13 cellular contexts compared by ENCODE assay signal in the genomic region with DNA sequence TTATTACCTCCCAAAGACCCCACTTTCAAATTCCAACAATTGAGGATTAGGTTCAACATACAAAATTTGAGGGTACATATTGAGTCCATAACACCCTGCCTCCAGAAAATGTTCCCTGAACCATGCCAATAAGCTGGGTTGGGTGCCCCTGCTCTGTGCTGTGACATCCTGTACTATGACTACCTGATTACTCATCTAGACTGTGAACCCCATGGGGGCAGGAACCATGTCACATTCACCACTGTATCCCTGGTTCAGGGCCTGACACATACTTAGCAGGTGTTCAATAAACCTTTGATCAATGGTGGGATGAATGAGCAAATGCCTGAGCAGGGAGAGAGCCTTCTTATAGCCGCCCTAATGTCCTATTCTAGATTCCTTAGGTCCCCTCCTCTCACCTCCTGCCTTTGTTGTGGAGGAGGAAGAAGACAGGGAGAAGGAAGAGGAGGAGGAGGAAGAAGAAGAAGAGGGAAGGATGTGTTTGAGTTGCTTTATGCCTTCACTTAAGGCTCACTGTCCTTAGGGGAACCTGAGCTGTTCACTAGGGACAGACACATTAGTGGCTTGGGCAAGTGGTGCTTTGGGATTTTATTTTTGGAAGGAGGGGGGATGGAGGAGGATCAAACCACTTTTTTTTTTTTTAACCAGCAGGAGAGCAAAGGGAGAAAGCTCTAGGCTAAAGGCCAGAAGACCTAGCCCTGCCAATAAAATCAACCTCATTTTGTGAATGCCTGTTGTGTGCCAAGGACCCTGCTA. TPM values are rescaled to one million over a fixed set of nuclear protein-coding genes. Genes with fewer than 3 reads are reported as not detected.
DNase-seq lines count a peak whose midpoint lies in the region; ATAC-seq and TF ChIP-seq lines count a peak whose summit lies in the region.
"Had no signal": no experiment of that assay in that cellular context is flagged by ENCODE, and none has a peak within 500 bp of the region (broad histone marks: within the 10 kb centered on the region; RNA-seq: fewer than 3 reads in every experiment).

No MANE protein-coding gene starts in this region.

- 92% methylated on average over 1 of the region's 1 CpG for WGBS in smooth muscle cell (ENCODE audit: low lambda C conversion rate)

- POLR2A ChIA-PET in CD4-positive, alpha-beta memory T cell (lab: Charles Lee; ENCODE audit: partially characterized antibody): interaction anchor here (0.8 to 23.5 kb wide), 3 partner anchors 25 to 195 kb away, joined by 3 to 963 read pairs (median 3); partner anchors contain the start of gene GPR68
- POLR2A ChIA-PET in HEK293 (lab: Yijun Ruan, JAX) (no interaction called here), Caco-2 (lab: Charles Lee) (interaction anchor here (0.5 kb wide), 1 partner anchor 29 kb away, joined by 3 read pairs; no protein-coding TSS in a partner anchor)

- peak in 1 of 5 donors; percentile 36 for DNase-seq in CD4-positive, alpha-beta memory T cell
- no peak for DNase-seq in lower lobe of right lung
- no peak for DNase-seq in smooth muscle cell (lab: John Stamatoyannopoulos, UW; ENCODE audit: unreplicated experiment)
- no peak for DNase-seq in Caco-2
- no peak for DNase-seq in germinal center (ENCODE audit: low spot score)
- DNase-seq: DMS153, foreskin melanocyte, mesendoderm, NCI-H69 had no signal

- H3K9me3 ChIP-seq in CD4-positive, alpha-beta memory T cell (ENCODE audit: control insufficient read depth in 1 of 2, low read length in 2 of 2): no peaks in the 10 kb centered on the region
- no peaks in the 10 kb centered on the region for H3K9me3 ChIP-seq in HEK293 (ENCODE audit: control insufficient read depth, insufficient read depth, low read depth, low read length)
- H3K9me3 ChIP-seq in lower lobe of right lung: no peaks in the 10 kb centered on the region
- H3K9me3 ChIP-seq in smooth muscle cell (replicated peaks; ENCODE audit: low read depth): no peaks in the 10 kb centered on the region
- H3K9me3 ChIP-seq in Caco-2: no peaks in the 10 kb centered on the region

- TF ChIP-seq CTCF in HEK293 (tag by site-specific recombination; IDR thresholded peaks at IDR 0.05) (no peak), lower lobe of right lung (IDR thresholded peaks at IDR 0.05) (no peak), smooth muscle cell (IDR thresholded peaks at IDR 0.05; ENCODE audit: borderline replicate concordance, insufficient read depth, poor library complexity, severe bottlenecking) (no peak), Caco-2 (IDR thresholded peaks at IDR 0.05; ENCODE audit: insufficient read depth in 1 of 2, low read depth in 1 of 2, low read length in 1 of 2, severe bottlenecking in 1 of 2, unreplicated experiment in 1 of 2) (no peak)

- H3K4me3 Mint-ChIP-seq in CD4-positive, alpha-beta memory T cell: peak overlapping the region in 3 of 8 donors; percentile 2 to 4 (median 2)
- H3K4me3 Mint-ChIP-seq in activated T-helper 17 cell treated with anti-CD3 and anti-CD28 coated beads, Interleukin-2, amount 50 U/mL, for 72 hours: peak overlapping the region; percentile 69
- H3K4me3 Mint-ChIP-seq in Caco-2 (ENCODE audit: unreplicated experiment): no peak overlapping the region

- intact Hi-C loops in CD4-positive, alpha-beta memory T cell (cut with micrococcal nuclease): no loop called here
- intact Hi-C loops in lower lobe of right lung (cut with DNase I): no loop called here
- intact Hi-C loops in Caco-2 (cut with micrococcal nuclease; ENCODE audit: unreplicated experiment): no loop called here

- H3K4me1 Mint-ChIP-seq in CD4-positive, alpha-beta memory T cell: peaks cover 64 to 88% (median 76%) of the 10 kb centered on the region in 4 donors
- peaks cover 57% of the 10 kb centered on the region for H3K4me1 Mint-ChIP-seq in activated T-helper 17 cell treated with anti-CD3 and anti-CD28 coated beads, Interleukin-2, amount 50 U/mL, for 72 hours
- H3K4me1 Mint-ChIP-seq in Caco-2 (ENCODE audit: low read depth, unreplicated experiment): no peaks in the 10 kb centered on the region

- CTCF ChIA-PET in CD4-positive, alpha-beta memory T cell (lab: Charles Lee; ENCODE audit: partially characterized antibody): interaction anchor here (1.1 to 1.7 kb wide), 2 partner anchors 17 to 20 kb away, joined by 3 to 5 read pairs; no protein-coding TSS in a partner anchor
- CTCF ChIA-PET in HEK293 (lab: Yijun Ruan, JAX): no interaction called here
- CTCF ChIA-PET in Caco-2 (lab: Charles Lee): no interaction called here

- peak; percentile 91 for ATAC-seq in activated T-helper 17 cell treated with anti-CD3 and anti-CD28 coated beads, Interleukin-2, amount 50 U/mL, for 72 hours (replicated peaks)
- ATAC-seq in lower lobe of right lung (no peak), HG02759 (IDR thresholded peaks at IDR 0.05; ENCODE audit: unreplicated experiment) (no peak)

- H3K36me3 Mint-ChIP-seq in CD4-positive, alpha-beta memory T cell: peaks cover 30 to 37% of the 10 kb centered on the region in 2 donors
- peaks cover 53% of the 10 kb centered on the region for H3K36me3 Mint-ChIP-seq in activated T-helper 17 cell treated with anti-CD3 and anti-CD28 coated beads, Interleukin-2, amount 50 U/mL, for 72 hours (ENCODE audit: low read depth)
- H3K36me3 Mint-ChIP-seq in Caco-2 (ENCODE audit: insufficient read depth, unreplicated experiment): peaks cover 10% of the 10 kb centered on the region

- no peak overlapping the region for H3K27ac ChIP-seq in CD4-positive, alpha-beta memory T cell (ENCODE audit: low read depth, low read length)
- no peak overlapping the region for H3K27ac ChIP-seq in HEK293 (ENCODE audit: extremely low read depth, low read depth, low read length)
- peak overlapping the region; percentile 57 for H3K27ac ChIP-seq in lower lobe of right lung
- H3K27ac ChIP-seq in smooth muscle cell (ENCODE audit: low read depth): no peak overlapping the region
- H3K27ac ChIP-seq: coronary artery had no signal

- no peaks in the 10 kb centered on the region for H4K20me1 ChIP-seq in smooth muscle cell (ENCODE audit: low read depth)

- H3K4me1 ChIP-seq in CD4-positive, alpha-beta memory T cell (ENCODE audit: insufficient read depth, low read length): peaks cover 66% of the 10 kb centered on the region
- H3K4me1 ChIP-seq in HEK293 (ENCODE audit: control insufficient read depth, insufficient read depth, low read length) (no peaks in the 10 kb centered on the region), lower lobe of right lung (peaks cover 71% of the 10 kb centered on the region), smooth muscle cell (ENCODE audit: low read depth) (no peaks in the 10 kb centered on the region), Caco-2 (no peaks in the 10 kb centered on the region)

- H3F3A ChIP-seq in smooth muscle cell (ENCODE audit: low read depth): no peaks in the 10 kb centered on the region

- no peaks in the 10 kb centered on the region for H3K27me3 Mint-ChIP-seq in CD4-positive, alpha-beta memory T cell
- no peaks in the 10 kb centered on the region for H3K27me3 Mint-ChIP-seq in activated T-helper 17 cell treated with anti-CD3 and anti-CD28 coated beads, Interleukin-2, amount 50 U/mL, for 72 hours
- H3K27me3 Mint-ChIP-seq in Caco-2 (ENCODE audit: insufficient read depth, unreplicated experiment): no peaks in the 10 kb centered on the region

- H3K4me3 ChIP-seq in CD4-positive, alpha-beta memory T cell (ENCODE audit: low read length in 2 of 2): no peak overlapping the region
- H3K4me3 ChIP-seq in HEK293 (ENCODE audit: low read depth, low read length): no peak overlapping the region
- no peak overlapping the region for H3K4me3 ChIP-seq in lower lobe of right lung
- H3K4me3 ChIP-seq in smooth muscle cell: no peak overlapping the region
- H3K4me3 ChIP-seq in Caco-2 (ENCODE audit: low read depth, low read length): no peak overlapping the region
- H3K4me3 ChIP-seq: coronary artery had no signal

- H3K9ac ChIP-seq in smooth muscle cell (ENCODE audit: low read depth): no peak overlapping the region

- no peak overlapping the region for H3K4me2 ChIP-seq in smooth muscle cell

- peaks cover 4% of the 10 kb centered on the region for H3K36me3 ChIP-seq in CD4-positive, alpha-beta memory T cell (ENCODE audit: insufficient read depth, low read length)
- H3K36me3 ChIP-seq in HEK293 (ENCODE audit: control insufficient read depth in 2 of 2, insufficient read depth in 1 of 2, low read length in 2 of 2) (peaks cover 0 to 5% of the 10 kb centered on the region in 2 experiments; a peak in 1 of 3 replicates), lower lobe of right lung (peaks cover 29% of the 10 kb centered on the region), smooth muscle cell (ENCODE audit: low read depth) (no peaks in the 10 kb centered on the region), Caco-2 (ENCODE audit: control insufficient read depth, insufficient read depth, low read length) (no peaks in the 10 kb centered on the region)

- no TSS peak for BruUV-seq in Caco-2 (replicated peaks; lab: Mats Ljungman, UMichigan)

- no peaks in the 10 kb centered on the region for H3K27me3 ChIP-seq in CD4-positive, alpha-beta memory T cell (ENCODE audit: insufficient read depth, low read length)
- H3K27me3 ChIP-seq in lower lobe of right lung (ENCODE audit: low read depth): no peaks in the 10 kb centered on the region
- H3K27me3 ChIP-seq in smooth muscle cell (ENCODE audit: low read depth): no peaks in the 10 kb centered on the region
- H3K27me3 ChIP-seq in Caco-2 (replicated peaks; ENCODE audit: control insufficient read depth, insufficient read depth, low read length): no peaks in the 10 kb centered on the region

- no peak overlapping the region for H2AFZ ChIP-seq in smooth muscle cell (ENCODE audit: low read depth)

- H3K79me2 ChIP-seq in smooth muscle cell (ENCODE audit: low read depth): no peaks in the 10 kb centered on the region

- H3K27ac Mint-ChIP-seq in CD4-positive, alpha-beta memory T cell: peak overlapping the region; percentile 48 to 97 (median 79)
- peak overlapping the region; percentile 87 for H3K27ac Mint-ChIP-seq in activated T-helper 17 cell treated with anti-CD3 and anti-CD28 coated beads, Interleukin-2, amount 50 U/mL, for 72 hours
- no peak overlapping the region for H3K27ac Mint-ChIP-seq in Caco-2 (ENCODE audit: unreplicated experiment)

- no peaks in the 10 kb centered on the region for H3K9me3 Mint-ChIP-seq in CD4-positive, alpha-beta memory T cell
- H3K9me3 Mint-ChIP-seq in activated T-helper 17 cell treated with anti-CD3 and anti-CD28 coated beads, Interleukin-2, amount 50 U/mL, for 72 hours: peaks cover 4% of the 10 kb centered on the region
- no peaks in the 10 kb centered on the region for H3K9me3 Mint-ChIP-seq in Caco-2 (ENCODE audit: unreplicated experiment)

RNA-seq across cellular contexts. Expression of gene GPR68, which starts 21.3 kb away (rescaled TPM):
- total RNA-seq in CD4-positive, alpha-beta memory T cell: 10 to 100 TPM; 10.6 to 10.8 TPM
- 1 to 10 TPM; 3.0 to 8.3 TPM for polyA plus RNA-seq in CD4-positive, alpha-beta memory T cell
- total RNA-seq in activated T-helper 17 cell treated with anti-CD3 and anti-CD28 coated beads, Interleukin-2, amount 50 U/mL, for 72 hours: 10 to 100 TPM; 36.8 to 44.8 TPM
- 3.4 TPM for total RNA-seq in lower lobe of right lung
- 2.6 and 4.4 TPM in 2 replicates for total RNA-seq in smooth muscle cell
- 2.9 and 3.2 TPM in 2 replicates for polyA plus RNA-seq in smooth muscle cell
- 0.14 TPM in 2 replicates for total RNA-seq in Caco-2 (2022)
